21 cellular contexts compared by ENCODE assay signal in the genomic region with DNA sequence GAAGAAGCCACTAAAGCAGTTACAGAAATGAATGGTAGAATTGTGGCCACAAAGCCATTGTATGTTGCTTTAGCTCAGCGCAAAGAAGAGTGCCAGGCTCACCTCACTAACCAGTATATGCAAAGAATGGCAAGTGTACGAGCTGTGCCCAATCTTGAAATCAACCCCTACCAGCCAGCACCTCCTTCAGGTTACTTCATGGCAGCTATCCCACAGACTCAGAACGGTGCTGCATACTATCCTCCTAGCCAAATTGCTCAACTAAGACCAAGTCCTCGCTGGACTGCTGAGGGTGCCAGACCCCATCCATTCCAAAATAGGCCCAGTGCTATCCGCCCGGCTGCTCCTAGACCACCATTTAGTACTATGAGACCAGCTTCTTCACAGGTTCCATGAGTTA. TPM values are rescaled to one million over a fixed set of nuclear protein-coding genes. Genes with fewer than 3 reads are reported as not detected.
DNase-seq lines count a peak whose midpoint lies in the region; ATAC-seq, FAIRE-seq and TF ChIP-seq lines count a peak whose summit lies in the region.
"Had no signal": no experiment of that assay in that cellular context is flagged by ENCODE, and none has a peak within 500 bp of the region (broad histone marks: within the 10 kb centered on the region; RNA-seq: fewer than 3 reads in every experiment).

No MANE protein-coding gene starts in this region.

- H4K5ac ChIP-seq in IMR-90 (ENCODE audit: low read depth, low read length) = peak overlapping the region; percentile 74

- peak overlapping the region; percentile 93 for H3K14ac ChIP-seq in IMR-90 (replicated peaks; ENCODE audit: low read depth, low read length)
- no peak overlapping the region for H3K14ac ChIP-seq in trophoblast cell (ENCODE audit: low read length)

- H4K12ac ChIP-seq in trophoblast cell (ENCODE audit: low read depth, low read length) = no peak overlapping the region

- peak overlapping the region; percentile 44 for H2BK12ac ChIP-seq in trophoblast cell (ENCODE audit: low read length)

- H3K18ac ChIP-seq in IMR-90 (ENCODE audit: low read depth, low read length) = peak overlapping the region; percentile 91
- H3K18ac ChIP-seq in trophoblast cell (ENCODE audit: low read length) = no peak overlapping the region

- TF ChIP-seq EP300 in GM12878 (IDR thresholded peaks at IDR 0.05; ENCODE audit: borderline replicate concordance in 1 of 2, control insufficient read depth in 1 of 2, low read depth in 2 of 2, low read length in 2 of 2) (no peak), stomach (IDR thresholded peaks at IDR 0.05) (no peak)

- TF ChIP-seq POLR2A in IMR-90 (IDR thresholded peaks at IDR 0.05; ENCODE audit: low read depth, low read length) (no peak), GM12878 (IDR thresholded peaks at IDR 0.05; ENCODE audit: low read depth, low read length) (no peak), stomach (IDR thresholded peaks at IDR 0.05) (no peak)

- RAD21 ChIA-PET in GM12878 (lab: Charles Lee; ENCODE audit: unreplicated experiment) = interaction anchor here (1.4 kb wide), 1 partner anchor 21 kb away, joined by 3 read pairs; no protein-coding TSS in a partner anchor

- H2BK5ac ChIP-seq in IMR-90 (ENCODE audit: low read depth, low read length, poor library complexity, severe bottlenecking) (peak overlapping the region; percentile 94), trophoblast cell (ENCODE audit: low read depth, low read length, poor library complexity) (no peak overlapping the region)

- H3K4me1 ChIP-seq in IMR-90 (ENCODE audit: control insufficient read depth, insufficient read depth, low read length) = peaks cover 8% of the 10 kb centered on the region
- no peaks in the 10 kb centered on the region for H3K4me1 ChIP-seq in GM12878 (ENCODE audit: control insufficient read depth, insufficient read depth, low read length)
- no peaks in the 10 kb centered on the region for H3K4me1 ChIP-seq in trophoblast cell (ENCODE audit: control insufficient read depth in 1 of 2, insufficient read depth in 2 of 2, low read length in 2 of 2)
- peaks cover 0 to 12% (median 0%) of the 10 kb centered on the region in 4 donors for H3K4me1 ChIP-seq in stomach

- H3K36me3 ChIP-seq in IMR-90 (ENCODE audit: control insufficient read depth, insufficient read depth, low read length) = no peaks in the 10 kb centered on the region
- no peaks in the 10 kb centered on the region for H3K36me3 ChIP-seq in GM12878 (ENCODE audit: control insufficient read depth in 2 of 2, insufficient read depth in 2 of 2, low read length in 1 of 2)
- H3K36me3 ChIP-seq in trophoblast cell (ENCODE audit: control insufficient read depth in 1 of 2, insufficient read depth in 2 of 2, low read length in 2 of 2) = no peaks in the 10 kb centered on the region
- no peaks in the 10 kb centered on the region for H3K36me3 ChIP-seq in stomach

- peaks cover 13% of the 10 kb centered on the region; the same call in 1 of the 2 replicates for H3K9me1 ChIP-seq in IMR-90 (ENCODE audit: insufficient read depth, low read length)

- no peaks in the 10 kb centered on the region for H3K4me1 Mint-ChIP-seq in nephron progenitor cell

- no peak overlapping the region for H3K27ac Mint-ChIP-seq in nephron progenitor cell
- H3K27ac Mint-ChIP-seq: CD14-positive monocyte had no signal

- H3K9me3 Mint-ChIP-seq in nephron progenitor cell = peaks cover 30% of the 10 kb centered on the region

- TF ChIP-seq CTCF in IMR-90 (conservative IDR thresholded peaks at IDR 0.05; ENCODE audit: low read depth, low read length) = no peak
- TF ChIP-seq CTCF in GM12878 (IDR thresholded peaks at IDR 0.05 in 2 of 3, conservative IDR thresholded peaks at IDR 0.05 in 1 of 3; ENCODE audit: control insufficient read depth in 2 of 3, extremely low read depth in 1 of 3, insufficient read depth in 1 of 3, low read depth in 3 of 3, low read length in 3 of 3) = no peak
- no peak for TF ChIP-seq CTCF in nephron progenitor cell (IDR thresholded peaks at IDR 0.05)
- TF ChIP-seq CTCF in stomach (IDR thresholded peaks at IDR 0.05) = no peak

- peaks cover 7% of the 10 kb centered on the region for H3K27me3 Mint-ChIP-seq in nephron progenitor cell (ENCODE audit: low read depth, poor library complexity)

- H3K4me3 ChIP-seq in IMR-90 (ENCODE audit: insufficient read depth, low read depth, low read length) (no peak overlapping the region), GM12878 (no peak overlapping the region), trophoblast cell (ENCODE audit: low read depth, low read length) (no peak overlapping the region), stomach (no peak overlapping the region)

- peak overlapping the region; percentile 96 for H2BK20ac ChIP-seq in IMR-90 (ENCODE audit: low read depth, low read length)

- peak overlapping the region; percentile 68; the same call in 2 of the 3 replicates for H2BK15ac ChIP-seq in IMR-90 (ENCODE audit: low read depth, low read length)

- intact Hi-C loops in IMR-90 (cut with micrococcal nuclease) (no loop called here), GM12878 (cut with micrococcal nuclease; ENCODE audit: unreplicated experiment) (no loop called here), stomach (cut with DNase I; ENCODE audit: low total_unique reads) (no loop called here)

- H3K9me3 ChIP-seq in IMR-90 (ENCODE audit: control insufficient read depth, insufficient read depth, low read length) = peaks cover 3% of the 10 kb centered on the region; the same call in 1 of the 2 replicates
- no peaks in the 10 kb centered on the region; the same call in 2 of the 3 replicates for H3K9me3 ChIP-seq in GM12878 (replicated peaks; ENCODE audit: control insufficient read depth, insufficient read depth, low read length)
- no peaks in the 10 kb centered on the region for H3K9me3 ChIP-seq in trophoblast cell (ENCODE audit: insufficient read depth, low read depth, low read length)
- peaks cover 0 to 17% (median 5%) of the 10 kb centered on the region in 4 donors for H3K9me3 ChIP-seq in stomach

- no peaks in the 10 kb centered on the region for H3K27me3 ChIP-seq in IMR-90 (ENCODE audit: control insufficient read depth, insufficient read depth, low read length)
- no peaks in the 10 kb centered on the region for H3K27me3 ChIP-seq in GM12878 (replicated peaks in 1 of 2; ENCODE audit: control insufficient read depth in 2 of 2, insufficient read depth in 2 of 2, low read length in 1 of 2)
- no peaks in the 10 kb centered on the region for H3K27me3 ChIP-seq in trophoblast cell (ENCODE audit: insufficient read depth, low read length)
- H3K27me3 ChIP-seq in stomach = peaks cover 0 to 16% (median 7%) of the 10 kb centered on the region in 3 donors

- H4K8ac ChIP-seq in IMR-90 (ENCODE audit: low read depth in 2 of 2, low read length in 2 of 2) (peak overlapping the region; percentile 55 to 97; a peak in 3 of 4 replicates), trophoblast cell (ENCODE audit: low read depth, low read length) (no peak overlapping the region)

- peak overlapping the region; percentile 86 for H2AK5ac ChIP-seq in IMR-90 (ENCODE audit: low read depth, low read length)
- H2AK5ac ChIP-seq in trophoblast cell (ENCODE audit: low read length) = peak overlapping the region; percentile 63

- POLR2A ChIA-PET in IMR-90 (lab: Charles Lee; ENCODE audit: unreplicated experiment) = no interaction called here
- POLR2A ChIA-PET in GM12878 (lab: Charles Lee) = no interaction called here

- H3K27ac ChIP-seq in IMR-90 (ENCODE audit: insufficient read depth, low read length) = peak overlapping the region; percentile 80
- no peak overlapping the region for H3K27ac ChIP-seq in GM12878 (ENCODE audit: control insufficient read depth, insufficient read depth)
- no peak overlapping the region for H3K27ac ChIP-seq in trophoblast cell (ENCODE audit: low read depth, low read length)
- no peak overlapping the region for H3K27ac ChIP-seq in stomach
- H3K27ac ChIP-seq: 22Rv1, KMS-11 had no signal

- H2AK9ac ChIP-seq in IMR-90 (replicated peaks; ENCODE audit: low read depth, low read length, poor library complexity) = no peak overlapping the region

- peak overlapping the region; percentile 2 for H3K23ac ChIP-seq in IMR-90 (ENCODE audit: low read depth, low read length)
- H3K23ac ChIP-seq in trophoblast cell (ENCODE audit: low read length) = no peak overlapping the region

- 0 out of 2 replicates have a peak overlapping the region, but pooled peaks have one; percentile 43 for H3K9ac ChIP-seq in IMR-90 (ENCODE audit: low read depth, low read length)
- no peak overlapping the region for H3K9ac ChIP-seq in GM12878 (ENCODE audit: control insufficient read depth, insufficient read depth, low read length)
- no peak overlapping the region for H3K9ac ChIP-seq in trophoblast cell (ENCODE audit: low read length)
- H3K9ac ChIP-seq: KMS-11 had no signal

- no peak overlapping the region for H3K4me3 Mint-ChIP-seq in nephron progenitor cell

- peak; percentile 36 for DNase-seq in DMS53 (lab: John Stamatoyannopoulos, UW)
- DNase-seq in DMS53 treated with DMSO at 0.1 percent for 48 hours (lab: John Stamatoyannopoulos, UW; ENCODE audit: unreplicated experiment) = no peak
- DNase-seq in IMR-90 = no peak
- DNase-seq in GM12878 (ENCODE audit: low read depth, low spot score) = no peak
- no peak for DNase-seq in trophoblast cell
- DNase-seq in nephron progenitor cell = no peak
- DNase-seq in stomach = no peak
- DNase-seq in foreskin melanocyte = no peak
- DNase-seq: AML-193; DMS 273 treated with DMSO at 0.1 percent for 48 hours; NCI-H1436; NCI-H1930; NCI-H446; NCI-H69; NK-92 treated with Interleukin-12 subunit alpha and Interleukin-12 subunit beta, amount 100 ng/mL, for 24 hours; Right ventricle myocardium superior had no signal

- in situ Hi-C loops in IMR-90 (cut with MboI; ENCODE audit: low sequenced_read_pairs) (no loop called here), GM12878 (cut with MboI) (no loop called here)

- CTCF ChIA-PET in IMR-90 (lab: Yijun Ruan, JAX) (interaction anchor here (1.0 kb wide), 1 partner anchor 18 kb away, joined by 3 read pairs; no protein-coding TSS in a partner anchor), GM12878 (lab: Yijun Ruan, JAX) (interaction anchor here (0.6 to 1.2 kb wide), 4 partner anchors 9 to 558 kb away, joined by 3 read pairs; no protein-coding TSS in a partner anchor)

- H2BK120ac ChIP-seq in IMR-90 (ENCODE audit: low read depth, low read length) (peak overlapping the region; percentile 97), trophoblast cell (ENCODE audit: insufficient read depth, low read length, poor library complexity) (no peak overlapping the region)

- H3K79me1 ChIP-seq in IMR-90 (ENCODE audit: low read depth in 1 of 2, low read length in 2 of 2) = peaks cover 0 to 10% of the 10 kb centered on the region in 2 experiments; a peak in 2 of 4 replicates
- no peaks in the 10 kb centered on the region for H3K79me1 ChIP-seq in trophoblast cell (ENCODE audit: low read length)

- dilution Hi-C loops in IMR-90 (cut with HindIII; ENCODE audit: low sequenced_read_pairs, unreplicated experiment) = no loop called here

- H3K79me2 ChIP-seq in GM12878 (ENCODE audit: control insufficient read depth, insufficient read depth, low read length) (no peaks in the 10 kb centered on the region), trophoblast cell (ENCODE audit: control insufficient read depth, insufficient read depth, low read length, poor library complexity) (no peaks in the 10 kb centered on the region)

- 94% methylated on average over 3 of the region's 6 CpGs; no CpG with 5 or more reads in 1 of the 2 experiments for WGBS in IMR-90 (ENCODE audit: extremely low coverage in 2 of 2, insufficient read length in 1 of 2), 2 experiments
- WGBS in GM12878 (ENCODE audit: insufficient coverage, insufficient replicate concordance, low lambda C conversion rate, missing lambda C conversion rate) = 54% methylated on average over 6 of the region's 6 CpGs
- no CpG with 5 or more reads among the region's 6 CpGs for WGBS in trophoblast cell (ENCODE audit: extremely low coverage, insufficient coverage, insufficient read length)
- 75 to 91% (median 86%) methylated on average over 6 of the region's 6 CpGs for WGBS in stomach, 5 donors

- H4K20me1 ChIP-seq in IMR-90 (ENCODE audit: insufficient read depth, low read length) = no peaks in the 10 kb centered on the region
- no peaks in the 10 kb centered on the region for H4K20me1 ChIP-seq in GM12878 (ENCODE audit: control insufficient read depth, insufficient read depth)

- H3K4ac ChIP-seq in IMR-90 (ENCODE audit: low read depth, low read length) (peak overlapping the region; percentile 98), trophoblast cell (ENCODE audit: low read depth, low read length) (no peak overlapping the region)

- H3K56ac ChIP-seq in IMR-90 (ENCODE audit: extremely low read depth, insufficient read depth, low read length) = peak overlapping the region; percentile 45

- SMC1A ChIA-PET in GM12878 (lab: Charles Lee; ENCODE audit: uncharacterized antibody, unreplicated experiment) = interaction anchor here (0.9 to 1.3 kb wide), 2 partner anchors 21 to 402 kb away, joined by 3 to 5 read pairs; no protein-coding TSS in a partner anchor

- FAIRE-seq in GM12878 (lab: Jason Lieb, UNC) = no peak
- FAIRE-seq: H54, RCC 7860 had no signal

- no peak overlapping the region for H2AFZ ChIP-seq in IMR-90 (replicated peaks; ENCODE audit: low read length, poor library complexity)
- H2AFZ ChIP-seq in GM12878 (ENCODE audit: control insufficient read depth, low read depth, low read length) = no peak overlapping the region
- no peak overlapping the region for H2AFZ ChIP-seq in trophoblast cell (ENCODE audit: insufficient read depth, low read length, poor library complexity)

- no peak for TF ChIP-seq RAD21 in IMR-90 (IDR thresholded peaks at IDR 0.05; ENCODE audit: low read length)
- TF ChIP-seq RAD21 in GM12878 (IDR thresholded peaks at IDR 0.05; ENCODE audit: insufficient read depth, low read depth, low read length) = peak; percentile 31; the same call in 1 of the 2 replicates

- no peak for ATAC-seq in IMR-90 (ENCODE audit: low read depth)
- ATAC-seq in GM12878 = peak; percentile 48

- BruUV-seq in IMR-90 (replicated peaks; lab: Mats Ljungman, UMichigan) = no TSS peak
- BruUV-seq in GM12878 (replicated peaks; lab: Mats Ljungman, UMichigan) = no TSS peak

- peaks cover 5% of the 10 kb centered on the region for H3K36me3 Mint-ChIP-seq in nephron progenitor cell (ENCODE audit: low read depth)
- H3K36me3 Mint-ChIP-seq: CD14-positive monocyte had no signal

- H4K91ac ChIP-seq in IMR-90 (ENCODE audit: insufficient read depth, low read depth, low read length) = peak overlapping the region; percentile 94
- H4K91ac ChIP-seq in trophoblast cell (ENCODE audit: low read depth, low read length) = no peak overlapping the region

- peak overlapping the region; percentile 80; the same call in 1 of the 2 replicates for H3K4me2 ChIP-seq in IMR-90 (ENCODE audit: low read depth, low read length)
- H3K4me2 ChIP-seq in GM12878 (ENCODE audit: control insufficient read depth, insufficient read depth) = no peak overlapping the region
- no peak overlapping the region for H3K4me2 ChIP-seq in trophoblast cell (ENCODE audit: low read length)
- H3K4me2 ChIP-seq: KMS-11 had no signal

RNA-seq across cellular contexts. Expression of gene SRGAP1, which starts 21.5 kb away (rescaled TPM):
- total RNA-seq in IMR-90 (2012; rRNA removed) (10.0 and 14.4 TPM in 2 replicates), GM12878 (2014; rRNA removed) (0.17 and 0.38 TPM in 2 replicates), GM12878 (2014; rRNA removed; fragmentation: Illumina TruSeq; extraction: Trizol) (0.31 and 0.46 TPM in 2 replicates), GM12878 (2021) (0.85 and 0.96 TPM in 2 replicates), stomach (10 to 100 TPM in 4 of 5 donors, 1 to 10 TPM in 1; 5.7 to 37.9 (median 17.9) TPM)
- polyA plus RNA-seq in IMR-90 (2012; rRNA removed) (10.2 and 11.0 TPM in 2 replicates), GM12878 (2011; rRNA removed) (0.26 and 0.49 TPM in 2 replicates), GM12878 (2014; fragmentation: Illumina TruSeq; extraction: Trizol) (0.43 and 0.51 TPM in 2 replicates), GM12878 (2014; fragmentation: Nextera tagmentation; extraction: Ambion mirVana) (under 1 TPM; 0.16 to 0.56 TPM), GM12878 (2014; rRNA removed) (0.33 and 0.80 TPM in 2 replicates), GM12878 (2016; fragmentation: Nextera tagmentation; extraction: Ambion mirVana) (under 1 TPM; 0.54 to 0.58 TPM), stomach (1 to 10 TPM in 1 of 3 donors, under 1 TPM in 2; 0.70 to 1.1 (median 0.92) TPM)
- 3.7 and 5.3 TPM in 2 replicates for polyA plus RNA-seq in IMR-90 (2012; cell fraction: cytosol; rRNA removed)
- polyA plus RNA-seq in IMR-90 (2012; cell fraction: nucleus; rRNA removed; ENCODE audit: low replicate concordance) = 29.1 and 33.8 TPM in 2 replicates
- total RNA-seq in GM12878 (2013; cell fraction: nucleolus; rRNA removed) = 13.6 and 14.3 TPM in 2 replicates
- 0.16 TPM for polyA plus RNA-seq in GM12878 (2011; ENCODE audit: low read depth)
- polyA plus RNA-seq in GM12878 (2011; cell fraction: cytosol; rRNA removed) = 0.25 TPM in 2 replicates
- polyA plus RNA-seq in GM12878 (2011; cell fraction: nucleus; rRNA removed) = 0.51 and 0.72 TPM in 2 replicates
- 0.47 and 0.81 TPM in 2 replicates for polyA plus RNA-seq in GM12878 (2012)
- polyA minus RNA-seq in GM12878 (2011; rRNA and poly(A)+ RNA removed) = 0.72 and 1.5 TPM in 2 replicates
- 0.21 and 0.27 TPM in 2 replicates for polyA minus RNA-seq in GM12878 (2011; cell fraction: cytosol; rRNA and poly(A)+ RNA removed)
- 0.73 and 1.5 TPM in 2 replicates for polyA minus RNA-seq in GM12878 (2011; cell fraction: nucleus; rRNA and poly(A)+ RNA removed)
- polyA plus RNA-seq in trophoblast cell (2013) = 3.1 TPM in 2 replicates

RNA-seq across cellular contexts. Expression of gene RXYLT1, which starts 43.3 kb away (rescaled TPM):
- total RNA-seq in IMR-90 (2012; rRNA removed) (9.0 and 9.7 TPM in 2 replicates), GM12878 (2014; rRNA removed) (22.7 and 24.4 TPM in 2 replicates), GM12878 (2014; rRNA removed; fragmentation: Illumina TruSeq; extraction: Trizol) (21.6 and 24.5 TPM in 2 replicates), GM12878 (2021) (19.8 and 20.0 TPM in 2 replicates), stomach (10 to 100 TPM in 3 of 5 donors, 1 to 10 TPM in 2; 4.5 to 33.0 (median 11.6) TPM)
- polyA plus RNA-seq in IMR-90 (2012; rRNA removed) (8.8 and 9.5 TPM in 2 replicates), GM12878 (2011; rRNA removed) (18.9 and 26.3 TPM in 2 replicates), GM12878 (2014; fragmentation: Illumina TruSeq; extraction: Trizol) (21.4 and 25.1 TPM in 2 replicates), GM12878 (2014; fragmentation: Nextera tagmentation; extraction: Ambion mirVana) (10 to 100 TPM; 10.4 to 17.9 TPM), GM12878 (2014; rRNA removed) (21.4 and 21.8 TPM in 2 replicates), GM12878 (2016; fragmentation: Nextera tagmentation; extraction: Ambion mirVana) (10 to 100 TPM; 32.9 to 33.8 TPM), stomach (10 to 100 TPM in 2 of 3 donors, 1 to 10 TPM in 1; 7.7 to 14.4 (median 10.8) TPM)
- polyA plus RNA-seq in IMR-90 (2012; cell fraction: cytosol; rRNA removed) = 3.1 and 4.3 TPM in 2 replicates
- 2.4 and 7.9 TPM in 2 replicates for polyA plus RNA-seq in IMR-90 (2012; cell fraction: nucleus; rRNA removed; ENCODE audit: low replicate concordance)
- total RNA-seq in GM12878 (2013; cell fraction: nucleolus; rRNA removed) = 18.2 and 24.6 TPM in 2 replicates
- polyA plus RNA-seq in GM12878 (2011; ENCODE audit: low read depth) = 8.6 TPM
- 8.8 and 9.5 TPM in 2 replicates for polyA plus RNA-seq in GM12878 (2011; cell fraction: cytosol; rRNA removed)
- 10.8 and 12.5 TPM in 2 replicates for polyA plus RNA-seq in GM12878 (2011; cell fraction: nucleus; rRNA removed)
- polyA plus RNA-seq in GM12878 (2012) = 10.4 and 13.4 TPM in 2 replicates
- polyA minus RNA-seq in GM12878 (2011; rRNA and poly(A)+ RNA removed) = 8.0 and 9.8 TPM in 2 replicates
- polyA minus RNA-seq in GM12878 (2011; cell fraction: cytosol; rRNA and poly(A)+ RNA removed) = 3.2 and 6.1 TPM in 2 replicates
- 25.0 and 40.9 TPM in 2 replicates for polyA minus RNA-seq in GM12878 (2011; cell fraction: nucleus; rRNA and poly(A)+ RNA removed)
- polyA plus RNA-seq in trophoblast cell (2013) = 47.7 and 50.7 TPM in 2 replicates
